ENCODE assay signal across 8 cellular contexts in the genomic region with DNA sequence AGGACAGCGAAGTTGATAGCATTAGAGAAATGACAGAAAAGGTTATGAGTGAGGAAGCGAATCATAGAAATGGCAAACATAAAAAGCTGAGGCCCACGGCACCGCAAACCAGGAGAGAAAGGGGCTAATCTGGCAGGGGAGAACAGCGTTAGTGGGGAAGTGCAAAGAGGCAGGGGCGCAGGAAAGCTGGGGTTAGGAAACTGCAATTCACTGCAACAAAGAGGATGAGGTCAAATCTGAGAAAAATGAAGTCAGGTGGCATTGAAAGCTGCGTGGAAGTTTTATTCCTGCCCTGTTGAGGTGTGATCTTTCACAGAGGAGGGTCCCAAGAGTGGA. TPM values are rescaled to one million over a fixed set of nuclear protein-coding genes. Genes with fewer than 3 reads are reported as not detected.
A peak's percentile ranks its signal among the peaks of the same experiment; 100 is the strongest.
DNase-seq lines count a peak whose midpoint lies in the region; ATAC-seq and TF ChIP-seq lines count a peak whose summit lies in the region.

No MANE protein-coding gene starts in this region.

- no peak overlapping the region for H2BK20ac ChIP-seq in H9 (ENCODE audit: low read depth, low read length, poor library complexity, severe bottlenecking)

- ATAC-seq in Right ventricle myocardium superior (ENCODE audit: poor library complexity), result peak; percentile 9
- no peak for ATAC-seq in gastrocnemius medialis
- no peak for ATAC-seq in HG03571 (IDR thresholded peaks at IDR 0.05; ENCODE audit: unreplicated experiment)

- H3K9me3 ChIP-seq in H9 (ENCODE audit: control insufficient read depth, low read depth, low read length) (no peaks in the 10 kb centered on the region), gastrocnemius medialis (no peaks in the 10 kb centered on the region)

- H4K5ac ChIP-seq in H9 (ENCODE audit: insufficient read length, low read depth, low read length), result peak overlapping the region; percentile 93

- H4K8ac ChIP-seq in H9 (replicated peaks; ENCODE audit: insufficient read length, low read depth, low read length), result no peak overlapping the region

- no peak for DNase-seq in H9
- no peak for DNase-seq in Right ventricle myocardium superior
- no peak for DNase-seq in gastrocnemius medialis
- no peak for DNase-seq in HCEC 1CT
- no peak for DNase-seq in dermis blood vessel endothelial cell

- no peaks in the 10 kb centered on the region for H3K79me1 ChIP-seq in H9 (ENCODE audit: insufficient read depth, low read depth, low read length, poor library complexity, severe bottlenecking)

- H4K91ac ChIP-seq in H9 (ENCODE audit: insufficient read length, low read depth, low read length), result no peak overlapping the region

- H3K4me2 ChIP-seq in H9 (ENCODE audit: insufficient read depth, insufficient read length, low read length), result peak overlapping the region; percentile 91

- peak overlapping the region; percentile 87 for H3K4me3 ChIP-seq in WI38 (ENCODE audit: low read depth, low read length)
- H3K4me3 ChIP-seq in gastrocnemius medialis, result peak overlapping the region; percentile 82 to 95 (median 91)

- H3K27ac ChIP-seq in C4-2B (peak overlapping the region; percentile 79), H9 (ENCODE audit: insufficient read length, low read depth, low read length) (peak overlapping the region; percentile 98), gastrocnemius medialis (peak overlapping the region; percentile 64 to 80 (median 76))

- TF ChIP-seq POLR2A in gastrocnemius medialis (IDR thresholded peaks at IDR 0.05), result no peak

- peaks cover 7% of the 10 kb centered on the region for H3K23me2 ChIP-seq in H9 (ENCODE audit: insufficient read length, low read depth, low read length, poor library complexity, severe bottlenecking)

- peak overlapping the region; percentile 40 for H2BK12ac ChIP-seq in H9 (ENCODE audit: insufficient read length, low read depth, low read length)

- WGBS in H9 (ENCODE audit: extremely low coverage, insufficient read length, low lambda C conversion rate), result no CpG with 5 or more reads among the region's 7 CpGs

- TF ChIP-seq CTCF in C4-2B (conservative IDR thresholded peaks at IDR 0.05) (no peak), H9 (conservative IDR thresholded peaks at IDR 0.05) (no peak), WI38 (IDR thresholded peaks at IDR 0.05; ENCODE audit: low read depth, low read length) (no peak), gastrocnemius medialis (IDR thresholded peaks at IDR 0.05 in 4 of 5, conservative IDR thresholded peaks at IDR 0.05 in 1 of 5) (no peak)

- no peak overlapping the region for H3K23ac ChIP-seq in H9 (ENCODE audit: insufficient read length, low read depth, low read length)

- peak overlapping the region; percentile 99 for H3K27ac Mint-ChIP-seq in H9

- H3K27me3 ChIP-seq in H9 (ENCODE audit: insufficient read depth, low read length) (no peaks in the 10 kb centered on the region), gastrocnemius medialis (no peaks in the 10 kb centered on the region)

- H2AFZ ChIP-seq in H9 (ENCODE audit: low read length), result peak overlapping the region; percentile 50

- H3K9ac ChIP-seq in H9 (ENCODE audit: extremely low read depth, insufficient read length, low read length), result peak overlapping the region; percentile 99

- no peaks in the 10 kb centered on the region for H4K20me1 ChIP-seq in H9 (ENCODE audit: control insufficient read depth, insufficient read depth, insufficient read length)

- H3K27me3 Mint-ChIP-seq in H9 (ENCODE audit: low read depth), result no peaks in the 10 kb centered on the region

- peaks cover 23% of the 10 kb centered on the region; the same call in 1 of the 2 replicates for H3K79me2 ChIP-seq in H9 (ENCODE audit: insufficient read depth, low read length)

- peaks cover 22 to 24% of the 10 kb centered on the region in 2 experiments for H3K4me1 Mint-ChIP-seq in H9

- H3K56ac ChIP-seq in H9 (ENCODE audit: insufficient read length, low read depth, low read length), result peak overlapping the region; percentile 76

- no peaks in the 10 kb centered on the region for H3K36me3 ChIP-seq in gastrocnemius medialis

- in situ Hi-C loops in gastrocnemius medialis (cut with MboI; ENCODE audit: low sequenced_read_pairs in 4 of 4), result no loop called here

- peak overlapping the region; percentile 36 for H2AK5ac ChIP-seq in H9 (ENCODE audit: insufficient read length, low read length)

- peak overlapping the region; percentile 75 to 90 for H3K4me3 Mint-ChIP-seq in H9

- no peak overlapping the region for H2BK15ac ChIP-seq in H9 (ENCODE audit: low read depth, low read length)

- H2BK120ac ChIP-seq in H9 (ENCODE audit: low read depth, low read length, poor library complexity, severe bottlenecking), result peak overlapping the region; percentile 96

- peaks cover 0 to 2% of the 10 kb centered on the region in 2 experiments; a peak in 1 of 5 replicates for H3K9me3 Mint-ChIP-seq in H9

- no peaks in the 10 kb centered on the region; the same call in 1 of the 2 replicates for H3K4me1 ChIP-seq in H9 (ENCODE audit: insufficient read depth, low read length)
- H3K4me1 ChIP-seq in gastrocnemius medialis, result peaks cover 6 to 10% of the 10 kb centered on the region in 2 donors

- peak overlapping the region; percentile 97 for H3K18ac ChIP-seq in H9 (ENCODE audit: insufficient read length, low read depth, low read length)

- H3T11ph ChIP-seq in H9 (ENCODE audit: low read length), result peak overlapping the region; percentile 88

- H2BK5ac ChIP-seq in H9 (ENCODE audit: insufficient read length, low read length), result peak overlapping the region; percentile 87

- H3K4ac ChIP-seq in H9 (ENCODE audit: low read depth, low read length), result peak overlapping the region; percentile 60; the same call in 1 of the 2 replicates

- peaks cover 0 to 6% (median 0%) of the 10 kb centered on the region in 3 experiments; a peak in 3 of 7 replicates for H3K36me3 Mint-ChIP-seq in H9 (ENCODE audit: insufficient read depth in 1 of 3, low read depth in 3 of 3)

- H3K14ac ChIP-seq in H9 (ENCODE audit: insufficient read depth, low read length), result peak overlapping the region; percentile 99; the same call in 1 of the 2 replicates

- intact Hi-C loops in Right ventricle myocardium superior (cut with DNase I) (loop anchor here (10.0 kb wide), 1 partner anchor 87 kb away; no protein-coding TSS in a partner anchor), gastrocnemius medialis (cut with DNase I; ENCODE audit: low total_unique reads) (no loop called here)

RNA-seq across cellular contexts. Expression of a gene that starts 0.6 kb away (rescaled TPM):
- total RNA-seq in H9 (2021), result 131 and 141 TPM in 2 replicates
- 44.7 TPM for total RNA-seq in Right ventricle myocardium superior
- total RNA-seq in gastrocnemius medialis, result 10 to 100 TPM in 2 of 4 donors, 1 to 10 TPM in 2; 6.2 to 17.0 (median 12.9) TPM
- 23.7 and 40.0 TPM in 2 replicates for total RNA-seq in dermis blood vessel endothelial cell
